In the genomic region with DNA sequence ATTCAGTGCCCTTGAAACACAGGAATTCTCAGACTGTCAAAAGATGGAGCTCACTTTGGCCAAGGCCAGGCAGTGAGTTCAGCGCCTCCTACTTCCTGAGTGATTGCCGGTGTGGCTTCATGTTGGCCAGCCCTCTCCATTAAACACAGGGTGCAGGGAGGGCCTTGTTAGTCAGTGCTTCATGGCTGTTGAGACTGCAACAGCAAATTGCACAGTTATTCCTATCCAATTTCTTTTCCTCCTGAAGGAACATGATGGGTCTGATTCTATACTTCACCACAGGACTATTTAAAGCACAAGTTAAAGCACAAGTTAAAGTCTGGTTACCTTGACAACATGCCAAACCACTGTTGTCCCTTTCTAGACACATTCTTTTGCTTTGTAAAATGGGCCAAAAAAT, we compare ENCODE assay signal across 12 cellular contexts.
DNase-seq lines count a peak whose midpoint lies in the region; ATAC-seq and TF ChIP-seq lines count a peak whose summit lies in the region.
"Had no signal": no experiment of that assay in that cellular context is flagged by ENCODE, and none has a peak within 500 bp of the region (broad histone marks: within the 10 kb centered on the region; RNA-seq: fewer than 3 reads in every experiment).

No MANE protein-coding gene starts in this region.

- TF ChIP-seq POLR2A in IMR-90 (IDR thresholded peaks at IDR 0.05; ENCODE audit: low read depth, low read length), result no peak

- H3K27ac ChIP-seq in IMR-90 (ENCODE audit: insufficient read depth, low read length), result peak overlapping the region; percentile 40; the same call in 1 of the 2 replicates
- peak overlapping the region in 1 of 2 donors; percentile 8 for H3K27ac ChIP-seq in left lung
- H3K27ac ChIP-seq: breast epithelium had no signal

- peaks cover 10% of the 10 kb centered on the region for H3K9me1 ChIP-seq in IMR-90 (ENCODE audit: insufficient read depth, low read length)

- peaks cover 7% of the 10 kb centered on the region; the same call in 1 of the 2 replicates for H4K20me1 ChIP-seq in IMR-90 (ENCODE audit: insufficient read depth, low read length)

- TF ChIP-seq CTCF in AG10803 (conservative IDR thresholded peaks at IDR 0.05; ENCODE audit: low read length) (no peak), IMR-90 (conservative IDR thresholded peaks at IDR 0.05; ENCODE audit: low read depth, low read length) (no peak), choroid plexus epithelial cell (conservative IDR thresholded peaks at IDR 0.05; ENCODE audit: low read depth, low read length) (no peak), left lung (IDR thresholded peaks at IDR 0.05) (no peak), Calu3 (IDR thresholded peaks at IDR 0.05; ENCODE audit: unreplicated experiment) (no peak)

- no peaks in the 10 kb centered on the region for H3K36me3 Mint-ChIP-seq in Calu3 (ENCODE audit: insufficient read depth, unreplicated experiment)
- peaks cover 3% of the 10 kb centered on the region for H3K36me3 Mint-ChIP-seq in T-helper 17 cell (ENCODE audit: low read depth)

- BruUV-seq in IMR-90 (replicated peaks; lab: Mats Ljungman, UMichigan), result no TSS peak
- no TSS peak for BruUV-seq in Calu3 (replicated peaks; lab: Mats Ljungman, UMichigan)

- CTCF ChIA-PET in IMR-90 (lab: Yijun Ruan, JAX) (no interaction called here), Calu3 (lab: Charles Lee) (no interaction called here)

- H2BK5ac ChIP-seq in IMR-90 (ENCODE audit: low read depth, low read length, poor library complexity, severe bottlenecking), result peak overlapping the region; percentile 29

- no peak overlapping the region for H2AK9ac ChIP-seq in IMR-90 (replicated peaks; ENCODE audit: low read depth, low read length, poor library complexity)

- POLR2A ChIA-PET in IMR-90 (lab: Charles Lee; ENCODE audit: unreplicated experiment), result no interaction called here

- H2AFZ ChIP-seq in IMR-90 (replicated peaks; ENCODE audit: low read length, poor library complexity), result peak overlapping the region; percentile 44

- peak overlapping the region; percentile 16; the same call in 1 of the 2 replicates for H3K4ac ChIP-seq in IMR-90 (ENCODE audit: low read depth, low read length)

- intact Hi-C loops in IMR-90 (cut with micrococcal nuclease) (loop anchor here (5.0 to 10.0 kb wide), 3 partner anchors 79 to 481 kb away; partner anchors contain the start of gene NTPCR), left lung (cut with DNase I) (no loop called here), Calu3 (cut with micrococcal nuclease; ENCODE audit: unreplicated experiment) (no loop called here)

- peaks cover 6% of the 10 kb centered on the region for H3K4me1 Mint-ChIP-seq in Calu3 (ENCODE audit: low read depth, unreplicated experiment)
- H3K4me1 Mint-ChIP-seq in T-helper 17 cell, result no peaks in the 10 kb centered on the region

- H4K8ac ChIP-seq in IMR-90 (ENCODE audit: low read depth in 2 of 2, low read length in 2 of 2), result peak overlapping the region in 1 of 2 experiments; percentile 22; a peak in 1 of 4 replicates

- dilution Hi-C loops in IMR-90 (cut with HindIII; ENCODE audit: low sequenced_read_pairs, unreplicated experiment), result no loop called here

- H3K23ac ChIP-seq in IMR-90 (ENCODE audit: low read depth, low read length), result no peak overlapping the region

- TF ChIP-seq RAD21 in IMR-90 (IDR thresholded peaks at IDR 0.05; ENCODE audit: low read length), result no peak

- peaks cover 18% of the 10 kb centered on the region for H3K4me1 ChIP-seq in IMR-90 (ENCODE audit: control insufficient read depth, insufficient read depth, low read length)
- no peaks in the 10 kb centered on the region for H3K4me1 ChIP-seq in left lung
- H3K4me1 ChIP-seq: breast epithelium had no signal

- peaks cover 4% of the 10 kb centered on the region for H3K9me3 Mint-ChIP-seq in Calu3 (ENCODE audit: low read depth, unreplicated experiment)

- peak overlapping the region; percentile 48 for H3K18ac ChIP-seq in IMR-90 (ENCODE audit: low read depth, low read length)

- H3K36me3 ChIP-seq in IMR-90 (ENCODE audit: control insufficient read depth, insufficient read depth, low read length) (no peaks in the 10 kb centered on the region; the same call in 1 of the 2 replicates), left lung (peaks cover 0 to 20% of the 10 kb centered on the region in 2 donors)
- H3K36me3 ChIP-seq: breast epithelium had no signal

- H3K14ac ChIP-seq in IMR-90 (replicated peaks; ENCODE audit: low read depth, low read length), result peak overlapping the region; percentile 61; the same call in 1 of the 2 replicates

- H3K27ac Mint-ChIP-seq in Calu3 (ENCODE audit: unreplicated experiment), result no peak overlapping the region
- H3K27ac Mint-ChIP-seq in T-helper 17 cell, result no peak overlapping the region

- H3K27me3 Mint-ChIP-seq in Calu3 (ENCODE audit: unreplicated experiment) (no peaks in the 10 kb centered on the region), T-helper 17 cell (no peaks in the 10 kb centered on the region)

- no peaks in the 10 kb centered on the region for H3K9me3 ChIP-seq in IMR-90 (ENCODE audit: control insufficient read depth, insufficient read depth, low read length)
- no peaks in the 10 kb centered on the region for H3K9me3 ChIP-seq in left lung
- no peaks in the 10 kb centered on the region for H3K9me3 ChIP-seq in T-helper 17 cell (ENCODE audit: control insufficient read depth, low read length, poor library complexity, severe bottlenecking)
- H3K9me3 ChIP-seq: breast epithelium had no signal

- DNase-seq in AG10803 (ENCODE audit: low read depth) (peak; percentile 61), IMR-90 (peak; percentile 66), choroid plexus epithelial cell (ENCODE audit: low read depth) (peak; percentile 58), left lung (no peak), Calu3 (no peak), T-helper 17 cell (no peak)
- DNase-seq: C1 segment of cervical spinal cord, NCI-H748 treated with DMSO at 0.1 percent for 48 hours, T-helper 1 cell had no signal

- WGBS in IMR-90 (ENCODE audit: extremely low coverage in 2 of 2, insufficient read length in 1 of 2), 2 experiments, result no CpG with 5 or more reads among the region's 2 CpGs

- peak overlapping the region; percentile 18 for H2BK120ac ChIP-seq in IMR-90 (ENCODE audit: low read depth, low read length)

- H3K4me3 Mint-ChIP-seq in Calu3 (ENCODE audit: low read depth, unreplicated experiment) (no peak overlapping the region), T-helper 17 cell (no peak overlapping the region)

- 0 out of 3 replicates have a peak overlapping the region, but pooled peaks have one; percentile 1 for H2BK15ac ChIP-seq in IMR-90 (ENCODE audit: low read depth, low read length)

- H4K91ac ChIP-seq in IMR-90 (ENCODE audit: insufficient read depth, low read depth, low read length), result peak overlapping the region; percentile 39; the same call in 1 of the 2 replicates

- peak overlapping the region; percentile 70; the same call in 1 of the 2 replicates for H2BK20ac ChIP-seq in IMR-90 (ENCODE audit: low read depth, low read length)

- H4K5ac ChIP-seq in IMR-90 (ENCODE audit: low read depth, low read length), result no peak overlapping the region

- H3K56ac ChIP-seq in IMR-90 (ENCODE audit: extremely low read depth, insufficient read depth, low read length), result no peak overlapping the region

- in situ Hi-C loops in IMR-90 (cut with MboI; ENCODE audit: low sequenced_read_pairs), result no loop called here

- no peak overlapping the region for H3K9ac ChIP-seq in IMR-90 (ENCODE audit: low read depth, low read length)

- no peak overlapping the region for H3K4me3 ChIP-seq in AG10803 (ENCODE audit: low read length)
- H3K4me3 ChIP-seq in IMR-90 (ENCODE audit: insufficient read depth, low read depth, low read length), result no peak overlapping the region
- no peak overlapping the region for H3K4me3 ChIP-seq in choroid plexus epithelial cell (ENCODE audit: low read depth, low read length)
- no peak overlapping the region for H3K4me3 ChIP-seq in left lung
- H3K4me3 ChIP-seq: breast epithelium had no signal

- 0 out of 4 replicates have a peak, but pooled peaks cover 0 to 4% of the 10 kb centered on the region in 2 experiments for H3K79me1 ChIP-seq in IMR-90 (ENCODE audit: low read depth in 1 of 2, low read length in 2 of 2)

- ATAC-seq in IMR-90 (ENCODE audit: low read depth), result peak; percentile 68
- peak; percentile 68 for ATAC-seq in left lung
- ATAC-seq in GM21619 (IDR thresholded peaks at IDR 0.05; ENCODE audit: unreplicated experiment), result no peak
- no peak for ATAC-seq in HG03457 (IDR thresholded peaks at IDR 0.05; ENCODE audit: unreplicated experiment)
- no peak for ATAC-seq in T-helper 17 cell

- no peak overlapping the region for H3K4me2 ChIP-seq in IMR-90 (ENCODE audit: low read depth, low read length)

- H2AK5ac ChIP-seq in IMR-90 (ENCODE audit: low read depth, low read length), result no peak overlapping the region

- H3K27me3 ChIP-seq in IMR-90 (ENCODE audit: control insufficient read depth, insufficient read depth, low read length) (no peaks in the 10 kb centered on the region), left lung (no peaks in the 10 kb centered on the region)
- H3K27me3 ChIP-seq: breast epithelium had no signal

TF ChIP-seq in IMR-90, 13 proteins besides CTCF, POLR2A, EP300 and RAD21:
- no peak for TF ChIP-seq NFE2L2 (IDR thresholded peaks at IDR 0.05; ENCODE audit: low read depth, low read length)
- TF ChIP-seq, protein P1, sequence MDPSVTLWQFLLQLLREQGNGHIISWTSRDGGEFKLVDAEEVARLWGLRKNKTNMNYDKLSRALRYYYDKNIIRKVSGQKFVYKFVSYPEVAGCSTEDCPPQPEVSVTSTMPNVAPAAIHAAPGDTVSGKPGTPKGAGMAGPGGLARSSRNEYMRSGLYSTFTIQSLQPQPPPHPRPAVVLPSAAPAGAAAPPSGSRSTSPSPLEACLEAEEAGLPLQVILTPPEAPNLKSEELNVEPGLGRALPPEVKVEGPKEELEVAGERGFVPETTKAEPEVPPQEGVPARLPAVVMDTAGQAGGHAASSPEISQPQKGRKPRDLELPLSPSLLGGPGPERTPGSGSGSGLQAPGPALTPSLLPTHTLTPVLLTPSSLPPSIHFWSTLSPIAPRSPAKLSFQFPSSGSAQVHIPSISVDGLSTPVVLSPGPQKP (IDR thresholded peaks at IDR 0.05; ENCODE audit: borderline replicate concordance, low read depth, low read length), result no peak
- TF ChIP-seq SMC3 (IDR thresholded peaks at IDR 0.05; ENCODE audit: low read depth, low read length), result no peak

Comparison
In these comparisons a context has a peak if more than half of its experiments do, and no peak if none do; other contexts are left out.
1. DNase-seq: peak in AG10803 (single experiment), IMR-90 (single experiment) and choroid plexus epithelial cell (single experiment); none in left lung (0 of 2), Calu3 (single experiment) and T-helper 17 cell (0 of 3).
2. ATAC-seq: peak in IMR-90 (single experiment) and left lung (single experiment); none in GM21619 (single experiment), HG03457 (single experiment) and T-helper 17 cell (single experiment).